Comparison of ENCODE assay signal across 17 cellular contexts in the genomic region with DNA sequence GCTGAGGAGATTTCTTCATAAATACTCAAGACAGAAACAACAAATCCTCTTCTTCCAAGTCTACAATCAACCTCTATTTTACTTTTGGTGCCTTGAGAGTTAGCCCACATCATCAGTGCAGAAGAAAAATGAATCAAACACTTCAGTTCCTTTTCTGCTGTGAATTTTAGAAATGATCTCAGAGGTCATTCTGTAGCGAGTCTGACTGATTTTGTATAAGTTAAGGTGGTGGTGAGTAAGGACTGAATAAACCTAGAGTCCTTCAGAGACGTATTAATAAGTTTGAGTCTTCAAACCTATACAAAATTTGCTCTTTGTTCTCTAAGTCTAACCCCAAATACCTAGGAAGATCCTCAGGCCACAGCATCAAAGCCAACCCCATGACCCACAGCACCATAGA. TPM values are rescaled to one million over a fixed set of nuclear protein-coding genes. Genes with fewer than 3 reads are reported as not detected.
DNase-seq lines count a peak whose midpoint lies in the region; ATAC-seq and TF ChIP-seq lines count a peak whose summit lies in the region.
"Had no signal": no experiment of that assay in that cellular context is flagged by ENCODE, and none has a peak within 500 bp of the region (broad histone marks: within the 10 kb centered on the region; RNA-seq: fewer than 3 reads in every experiment).

No MANE protein-coding gene starts in this region.

- CTCF ChIA-PET in activated CD4-positive, alpha-beta memory T cell treated with anti-CD3 and anti-CD28 coated beads, Interleukin-2, amount 10 ng/mL, durations not matched to agents 7 days and 5 days (lab: Charles Lee): interaction anchor here (0.6 kb wide), 1 partner anchor 780 kb away, joined by 3 read pairs; no protein-coding TSS in a partner anchor

- H3K27me3 ChIP-seq in transverse colon: no peaks in the 10 kb centered on the region
- H3K27me3 ChIP-seq: SJCRH30 had no signal

- POLR2A ChIA-PET in activated CD4-positive, alpha-beta memory T cell treated with anti-CD3 and anti-CD28 coated beads, Interleukin-2, amount 10 ng/mL, durations not matched to agents 7 days and 5 days (lab: Charles Lee): no interaction called here

- DNase-seq in HCEC 1CT (peak; percentile 28), transverse colon (no peak), HuH-7.5 (ENCODE audit: low spot score) (no peak)
- no peak for DNase-seq in activated effector memory CD4-positive, alpha-beta T cell treated with anti-CD3 and anti-CD28 coated beads, Interleukin-2, amount 50 U/mL, for 16 hours
- no peak for DNase-seq in activated CD4-positive, alpha-beta memory T cell treated with anti-CD3 and anti-CD28 coated beads, Interleukin-2, amount 10 ng/mL, durations not matched to agents 7 days and 5 days
- DNase-seq: AML-193, DMS79, H7, MM.1S, NCI-H1092, NCI-H146, NCI-H2081, SJCRH30 had no signal

- H3K4me1 ChIP-seq in transverse colon: peaks cover 0 to 29% (median 6%) of the 10 kb centered on the region in 4 donors
- H3K4me1 ChIP-seq: SJCRH30 had no signal

- TF ChIP-seq CTCF in nephron (IDR thresholded peaks at IDR 0.05; ENCODE audit: unreplicated experiment in 3 of 3) (no peak), transverse colon (IDR thresholded peaks at IDR 0.05) (no peak)

- no peak for TF ChIP-seq EP300 in transverse colon (IDR thresholded peaks at IDR 0.05; ENCODE audit: low read depth)

- H3K9me3 Mint-ChIP-seq in activated T-helper 17 cell treated with anti-CD3 and anti-CD28 coated beads, Interleukin-2, amount 50 U/mL, for 72 hours: no peaks in the 10 kb centered on the region
- H3K9me3 Mint-ChIP-seq in nephron: peaks cover 6% of the 10 kb centered on the region
- no peaks in the 10 kb centered on the region for H3K9me3 Mint-ChIP-seq in activated CD4-positive, alpha-beta memory T cell treated with anti-CD3 and anti-CD28 coated beads, Interleukin-2, amount 10 ng/mL, durations not matched to agents 7 days and 5 days

- H3K36me3 Mint-ChIP-seq in activated T-helper 17 cell treated with anti-CD3 and anti-CD28 coated beads, Interleukin-2, amount 50 U/mL, for 72 hours (ENCODE audit: low read depth): no peaks in the 10 kb centered on the region
- H3K36me3 Mint-ChIP-seq in nephron (ENCODE audit: low read depth): no peaks in the 10 kb centered on the region
- no peaks in the 10 kb centered on the region for H3K36me3 Mint-ChIP-seq in activated CD4-positive, alpha-beta memory T cell treated with anti-CD3 and anti-CD28 coated beads, Interleukin-2, amount 10 ng/mL, durations not matched to agents 7 days and 5 days (ENCODE audit: low read depth)

- in situ Hi-C loops in transverse colon (cut with MboI; ENCODE audit: low pct_ligation_motif_present in 1 of 4, low pct_unique_long_range_greater_than_20kb in 1 of 4, low sequenced_read_pairs in 3 of 4): no loop called here

- peaks cover 24% of the 10 kb centered on the region for H3K27me3 Mint-ChIP-seq in activated T-helper 17 cell treated with anti-CD3 and anti-CD28 coated beads, Interleukin-2, amount 50 U/mL, for 72 hours
- peaks cover 8% of the 10 kb centered on the region for H3K27me3 Mint-ChIP-seq in nephron (ENCODE audit: low read depth)
- H3K27me3 Mint-ChIP-seq in activated CD4-positive, alpha-beta memory T cell treated with anti-CD3 and anti-CD28 coated beads, Interleukin-2, amount 10 ng/mL, durations not matched to agents 7 days and 5 days: peaks cover 16% of the 10 kb centered on the region

- H3K36me3 ChIP-seq in transverse colon: no peaks in the 10 kb centered on the region
- H3K36me3 ChIP-seq: SJCRH30 had no signal

- peak overlapping the region; percentile 3 for H3K27ac Mint-ChIP-seq in activated T-helper 17 cell treated with anti-CD3 and anti-CD28 coated beads, Interleukin-2, amount 50 U/mL, for 72 hours
- peak overlapping the region in 2 of 3 experiments; percentile 53 to 54 for H3K27ac Mint-ChIP-seq in nephron
- no peak overlapping the region for H3K27ac Mint-ChIP-seq in activated CD4-positive, alpha-beta memory T cell treated with anti-CD3 and anti-CD28 coated beads, Interleukin-2, amount 10 ng/mL, durations not matched to agents 7 days and 5 days

- peaks cover 5% of the 10 kb centered on the region for H3K4me1 Mint-ChIP-seq in activated T-helper 17 cell treated with anti-CD3 and anti-CD28 coated beads, Interleukin-2, amount 50 U/mL, for 72 hours
- peaks cover 36% of the 10 kb centered on the region for H3K4me1 Mint-ChIP-seq in nephron
- no peaks in the 10 kb centered on the region for H3K4me1 Mint-ChIP-seq in activated CD4-positive, alpha-beta memory T cell treated with anti-CD3 and anti-CD28 coated beads, Interleukin-2, amount 10 ng/mL, durations not matched to agents 7 days and 5 days

- H3K9me3 ChIP-seq in transverse colon: no peaks in the 10 kb centered on the region
- H3K9me3 ChIP-seq: SJCRH30 had no signal

- 53 to 89% methylated on average over 2 of the region's 2 CpGs for WGBS in transverse colon (ENCODE audit: low coverage in 1 of 2), 2 donors

- no peak for TF ChIP-seq POLR2A in transverse colon (IDR thresholded peaks at IDR 0.05)

- peak overlapping the region; percentile 20 for H3K4me3 Mint-ChIP-seq in activated T-helper 17 cell treated with anti-CD3 and anti-CD28 coated beads, Interleukin-2, amount 50 U/mL, for 72 hours
- no peak overlapping the region for H3K4me3 Mint-ChIP-seq in nephron
- no peak overlapping the region for H3K4me3 Mint-ChIP-seq in activated CD4-positive, alpha-beta memory T cell treated with anti-CD3 and anti-CD28 coated beads, Interleukin-2, amount 10 ng/mL, durations not matched to agents 7 days and 5 days

- H3K27ac ChIP-seq in transverse colon: peak overlapping the region in 3 of 4 donors; percentile 6 to 46 (median 36)
- H3K27ac ChIP-seq: C4-2B, SJCRH30 had no signal

- ATAC-seq in activated T-helper 17 cell treated with anti-CD3 and anti-CD28 coated beads, Interleukin-2, amount 50 U/mL, for 72 hours (replicated peaks): peak; percentile 66
- ATAC-seq: Panc1 had no signal

- intact Hi-C loops in transverse colon (cut with DNase I; ENCODE audit: low total_unique reads): no loop called here

- H3K4me3 ChIP-seq in transverse colon: no peak overlapping the region
- H3K4me3 ChIP-seq: SJCRH30 had no signal

RNA-seq across cellular contexts. Expression of a gene that starts 33.1 kb away (rescaled TPM):
- 10 to 100 TPM in 1 of 2 donors, 1 to 10 TPM in 1; 1.2 to 10.5 TPM for total RNA-seq in activated T-helper 17 cell treated with anti-CD3 and anti-CD28 coated beads, Interleukin-2, amount 50 U/mL, for 72 hours
- 10 to 100 TPM; 10.5 to 71.8 (median 31.5) TPM for total RNA-seq in transverse colon
- total RNA-seq in activated CD4-positive, alpha-beta memory T cell treated with anti-CD3 and anti-CD28 coated beads, Interleukin-2, amount 10 ng/mL, durations not matched to agents 7 days and 5 days: 1 to 10 TPM; 2.4 to 3.4 TPM
